Comparison of ENCODE assay signal across 8 cellular contexts in genomic region chr2:143161982-143162837, GRCh38. TPM values are rescaled to one million over a fixed set of nuclear protein-coding genes. Genes with fewer than 3 reads are reported as not detected.
DNase-seq lines count a peak whose midpoint lies in the region; ATAC-seq and TF ChIP-seq lines count a peak whose summit lies in the region.

No MANE protein-coding gene starts in this region.

- no peaks in the 10 kb centered on the region for H3K4me1 ChIP-seq in osteoblast (ENCODE audit: insufficient read depth, low read length)

- no peaks in the 10 kb centered on the region for H3K79me2 ChIP-seq in osteoblast (ENCODE audit: insufficient read depth, low read length)

- peak; percentile 76 for ATAC-seq in GM18519 (IDR thresholded peaks at IDR 0.05; ENCODE audit: low FRiP score, unreplicated experiment)
- peak; percentile 76 for ATAC-seq in HG03039 (IDR thresholded peaks at IDR 0.05; ENCODE audit: unreplicated experiment)
- ATAC-seq in esophagus mucosa, result peak; percentile 41

- no peak overlapping the region for H3K27ac ChIP-seq in osteoblast (ENCODE audit: low read depth, low read length)

- H2AFZ ChIP-seq in osteoblast (ENCODE audit: low read length), result peak overlapping the region; percentile 12

- H3K4me3 ChIP-seq in osteoblast (ENCODE audit: insufficient read depth, low read length), result no peak overlapping the region

- H3K36me3 ChIP-seq in osteoblast (ENCODE audit: insufficient read depth, low read length), result no peaks in the 10 kb centered on the region

- peak; percentile 47 for TF ChIP-seq CTCF in osteoblast (IDR thresholded peaks at IDR 0.05; ENCODE audit: extremely low read depth, low read depth, low read length)

- no peaks in the 10 kb centered on the region for H3K27me3 ChIP-seq in osteoblast (ENCODE audit: insufficient read depth, low read length)

- no peaks in the 10 kb centered on the region for H4K20me1 ChIP-seq in osteoblast (ENCODE audit: insufficient read depth, low read length)

- DNase-seq in AG20443 (ENCODE audit: low spot score), result peak; percentile 14
- DNase-seq in NCI-H460 (ENCODE audit: extremely low read depth, low read depth), result peak; percentile 60
- peak; percentile 25 for DNase-seq in activated CD8-positive, alpha-beta memory T cell treated with anti-CD3 and anti-CD28 coated beads, Interleukin-2, amount 50 U/mL, for 24 hours (ENCODE audit: extremely low read depth)
- DNase-seq in osteoblast (ENCODE audit: insufficient read length, low spot score, missing footprints), result no peak
- no peak for DNase-seq in MV-4-11 (lab: John Stamatoyannopoulos, UW)

- H3K4me2 ChIP-seq in osteoblast (ENCODE audit: insufficient read depth, low read length), result peak overlapping the region; percentile 38

- H3K9me3 ChIP-seq in osteoblast (ENCODE audit: low read depth, low read length), result no peaks in the 10 kb centered on the region

RNA-seq across cellular contexts. Expression of gene ARHGAP15, which starts 33.0 kb away (rescaled TPM):
- 0.17 TPM in 1 of 2 replicates, not detected in the other for total RNA-seq in NCI-H460 (2014; rRNA removed; shearing (Covaris generic))
- not detected in 2 replicates for polyA plus RNA-seq in NCI-H460 (2014; cell fraction: nucleus; rRNA removed)
- total RNA-seq in esophagus mucosa, result 2.6 TPM
- total RNA-seq in osteoblast, result 0.88 and 2.2 TPM in 2 replicates

Comparison
In these comparisons a context has a peak if more than half of its experiments do, and no peak if none do; other contexts are left out.
1. DNase-seq: peak in AG20443 (single experiment), NCI-H460 (single experiment) and activated CD8-positive, alpha-beta memory T cell treated with anti-CD3 and anti-CD28 coated beads, Interleukin-2, amount 50 U/mL, for 24 hours (single experiment); none in osteoblast (single experiment) and MV-4-11 (single experiment).
2. Peak in every context shown above with its lines, with median percentiles within 50 percentile points of each other: ATAC-seq.